1 cellular context compared by ENCODE assay signal in genomic region chr21:14737922-14738321, GRCh38.
TF ChIP-seq lines count a peak whose summit lies in the region.

No MANE protein-coding gene starts in this region.

TF ChIP-seq in K562, 482 proteins besides CTCF, POLR2A, EP300 and RAD21 (continued from another document and continues in another):
- no peak for TF ChIP-seq ZBTB40 (IDR thresholded peaks at IDR 0.05)
- TF ChIP-seq ZBTB40 (CRISPR knock-in tag; IDR thresholded peaks at IDR 0.05) = no peak
- TF ChIP-seq CC2D1A (IDR thresholded peaks at IDR 0.05) = peak; percentile 66
- no peak for TF ChIP-seq KDM4B (IDR thresholded peaks at IDR 0.05; ENCODE audit: borderline replicate concordance in 2 of 2, low read depth in 1 of 2)
- TF ChIP-seq SNIP1 (IDR thresholded peaks at IDR 0.05; ENCODE audit: low read depth) = no peak
- no peak for TF ChIP-seq SIX5 (IDR thresholded peaks at IDR 0.05; ENCODE audit: borderline replicate concordance in 1 of 2, insufficient read depth in 1 of 2, low read depth in 1 of 2, low read length in 2 of 2)
- no peak for TF ChIP-seq ZNF280B (CRISPR knock-in tag; IDR thresholded peaks at IDR 0.05)
- TF ChIP-seq MIER1 (IDR thresholded peaks at IDR 0.05; ENCODE audit: low read depth) = no peak
- TF ChIP-seq RBM14 (IDR thresholded peaks at IDR 0.05; ENCODE audit: borderline replicate concordance, insufficient read depth, low read depth, low read length) = no peak
- 0 out of 2 replicates have a peak, but pooled peaks have one; percentile 18 for TF ChIP-seq FOSL1 (tag; conservative IDR thresholded peaks at IDR 0.05)
- no peak for TF ChIP-seq MEIS2 (IDR thresholded peaks at IDR 0.05; ENCODE audit: partially characterized antibody)
- TF ChIP-seq NCOA4 (IDR thresholded peaks at IDR 0.05; ENCODE audit: partially characterized antibody) = no peak
- no peak for TF ChIP-seq L3MBTL2 (IDR thresholded peaks at IDR 0.05)
- TF ChIP-seq ZEB2 (IDR thresholded peaks at IDR 0.05) = peak; percentile 15; the same call in 1 of the 2 replicates
- peak; percentile 65 for TF ChIP-seq DEAF1 (CRISPR knock-in tag; IDR thresholded peaks at IDR 0.05)
- TF ChIP-seq MCM2 (IDR thresholded peaks at IDR 0.05; ENCODE audit: low read depth) = no peak
- TF ChIP-seq NCOA1 (IDR thresholded peaks at IDR 0.05; ENCODE audit: low read depth) = no peak
- TF ChIP-seq HIVEP1 (CRISPR knock-in tag; IDR thresholded peaks at IDR 0.05) = no peak
- TF ChIP-seq POLR2G (IDR thresholded peaks at IDR 0.05; ENCODE audit: low read depth, low read length) = no peak
- no peak for TF ChIP-seq ZSCAN29 (IDR thresholded peaks at IDR 0.05)
- no peak for TF ChIP-seq GTF2B (IDR thresholded peaks at IDR 0.05; ENCODE audit: extremely low read depth, insufficient read length)
- TF ChIP-seq MGA (IDR thresholded peaks at IDR 0.05) = no peak
- no peak for TF ChIP-seq NONO (IDR thresholded peaks at IDR 0.05; ENCODE audit: low read depth in 2 of 2, low read length in 1 of 2)
- peak; percentile 59; the same call in 1 of the 2 replicates for TF ChIP-seq POLR2H (tag; IDR thresholded peaks at IDR 0.05; ENCODE audit: low read depth)
- peak; percentile 47 for TF ChIP-seq SMC3 (conservative IDR thresholded peaks at IDR 0.05; ENCODE audit: insufficient read depth, low read depth, low read length)
- TF ChIP-seq IRF9 (tag; IDR thresholded peaks at IDR 0.05) = no peak
- TF ChIP-seq NFIC (IDR thresholded peaks at IDR 0.05) = no peak
- 0 out of 2 replicates have a peak, but pooled peaks have one; percentile 53 for TF ChIP-seq ZNF174 (CRISPR knock-in tag; IDR thresholded peaks at IDR 0.05)
- TF ChIP-seq DACH1 (IDR thresholded peaks at IDR 0.05; ENCODE audit: partially characterized antibody) = peak; percentile 6
- TF ChIP-seq DPF2 (IDR thresholded peaks at IDR 0.05) = no peak
- peak; percentile 19 for TF ChIP-seq RBM25 (IDR thresholded peaks at IDR 0.05; ENCODE audit: low read depth, low read length, severe bottlenecking)
- TF ChIP-seq JUND (IDR thresholded peaks at IDR 0.05; ENCODE audit: borderline replicate concordance, low read depth, low read length) = peak; percentile 24; the same call in 1 of the 2 replicates
- no peak; the same call in 2 of the 3 replicates for TF ChIP-seq JUND (tag; IDR thresholded peaks at IDR 0.05; ENCODE audit: borderline replicate concordance, low read depth, low read length)
